8 cellular contexts compared by ENCODE assay signal in genomic region chr1:194295690-194296089, GRCh38.
DNase-seq lines count a peak whose midpoint lies in the region; ATAC-seq, FAIRE-seq and TF ChIP-seq lines count a peak whose summit lies in the region.

No MANE protein-coding gene starts in this region.

- no peaks in the 10 kb centered on the region for H3K9me3 ChIP-seq in CD4-positive, alpha-beta T cell (ENCODE audit: control insufficient read depth, low read length)
- H3K9me3 ChIP-seq in HepG2 (ENCODE audit: low read length), result no peaks in the 10 kb centered on the region

- H3K9me3 Mint-ChIP-seq in CD4-positive, alpha-beta T cell, result no peaks in the 10 kb centered on the region

- no peak overlapping the region for H3K27ac ChIP-seq in CD4-positive, alpha-beta T cell (ENCODE audit: low read depth, low read length)
- H3K27ac ChIP-seq in HepG2 (ENCODE audit: extremely low read length, insufficient read depth, low read length), result no peak overlapping the region

- H3K4me3 ChIP-seq in astrocyte of the cerebellum (ENCODE audit: low read depth, low read length) (no peak overlapping the region), HepG2 (replicated peaks in 1 of 3; ENCODE audit: insufficient read depth in 1 of 3, low read depth in 2 of 3, low read length in 3 of 3) (no peak overlapping the region)

- CTCF ChIA-PET in CD4-positive, alpha-beta T cell (lab: Charles Lee), result interaction anchor here (1.0 kb wide), 1 partner anchor 1111 kb away, joined by 5 read pairs; no protein-coding TSS in a partner anchor
- CTCF ChIA-PET in HepG2 (lab: Yijun Ruan, JAX; ENCODE audit: low intra/inter-chr PET ratio, low total read pairs), result interaction anchor here (0.6 kb wide), 1 partner anchor 889 kb away, joined by 3 read pairs; no protein-coding TSS in a partner anchor

- no peaks in the 10 kb centered on the region for H3K36me3 Mint-ChIP-seq in CD4-positive, alpha-beta T cell (ENCODE audit: low read depth)

- intact Hi-C loops in CD4-positive, alpha-beta T cell (cut with DNase I, micrococcal nuclease), result loop anchor here (1.0 to 10.0 kb wide), 8 partner anchors 889 to 1821 kb away; partner anchors contain the start of gene RGS2 (in 1 of the 2)
- intact Hi-C loops in HepG2 (cut with micrococcal nuclease; ENCODE audit: unreplicated experiment), result loop anchor here (10.0 kb wide), 1 partner anchor 131 kb away; no protein-coding TSS in a partner anchor

- peak in 4 of 10 experiments; percentile 7 to 12 (median 10) for DNase-seq in CD4-positive, alpha-beta T cell
- peak; percentile 64 to 85 for DNase-seq in NCI-H2081 (lab: John Stamatoyannopoulos, UW)
- peak; percentile 26 for DNase-seq in astrocyte of the cerebellum (ENCODE audit: low read depth)
- peak; percentile 15 for DNase-seq in HepG2 (ENCODE audit: low spot score)
- no peak for DNase-seq in G401 (ENCODE audit: low spot score)
- DNase-seq in stimulated activated CD4-positive, alpha-beta T cell treated with anti-CD3 and anti-CD28 coated beads, Interleukin-2, amount 100 ng/mL, for 24 hours, result no peak

- no peaks in the 10 kb centered on the region for H3K36me3 ChIP-seq in HepG2 (replicated peaks in 1 of 2; ENCODE audit: control insufficient read depth in 1 of 2, insufficient read depth in 2 of 2, low read length in 2 of 2)

- no peaks in the 10 kb centered on the region for H3K4me1 ChIP-seq in HepG2 (ENCODE audit: insufficient read depth, low read length)

- no peaks in the 10 kb centered on the region for H3K27me3 ChIP-seq in CD4-positive, alpha-beta T cell (ENCODE audit: control insufficient read depth, insufficient read depth, low read length)
- no peaks in the 10 kb centered on the region for H3K27me3 ChIP-seq in HepG2 (ENCODE audit: control insufficient read depth in 1 of 2, insufficient read depth in 2 of 2, low read length in 2 of 2)

- H3K27me3 Mint-ChIP-seq in CD4-positive, alpha-beta T cell, result no peaks in the 10 kb centered on the region

- TF ChIP-seq CTCF in CD4-positive, alpha-beta T cell (IDR thresholded peaks at IDR 0.05), result peak; percentile 92
- TF ChIP-seq CTCF in astrocyte of the cerebellum (IDR thresholded peaks at IDR 0.05; ENCODE audit: low read depth, low read length, missing control alignments) (peak; percentile 73), HepG2 (CRISPR knock-in tag; IDR thresholded peaks at IDR 0.05) (peak; percentile 45)

- no peaks in the 10 kb centered on the region for H4K20me1 ChIP-seq in HepG2 (ENCODE audit: insufficient read depth, low read length)

- in situ Hi-C loops in astrocyte of the cerebellum (cut with HindIII; ENCODE audit: low sequenced_read_pairs), result loop anchor here (25.0 kb wide), 1 partner anchor 1108 kb away; the partner anchor contains the start of gene B3GALT2
- in situ Hi-C loops in HepG2 (cut with HindIII; ENCODE audit: extremely low pct_ligation_motif_present, low pct_unique_long_range_greater_than_20kb), result no loop called here
- in situ Hi-C loops in G401 (cut with HindIII; ENCODE audit: low sequenced_read_pairs), result no loop called here

- TF ChIP-seq RAD21 in HepG2 (CRISPR knock-in tag; IDR thresholded peaks at IDR 0.05), result no peak

- FAIRE-seq in HepG2 (lab: Jason Lieb, UNC), result no peak

- H3K4me1 Mint-ChIP-seq in CD4-positive, alpha-beta T cell (ENCODE audit: low read depth), result peaks cover 23% of the 10 kb centered on the region

- POLR2A ChIA-PET in CD4-positive, alpha-beta T cell (lab: Charles Lee), result interaction anchor here (0.6 to 0.7 kb wide), 2 partner anchors 8 to 765 kb away, joined by 4 read pairs; no protein-coding TSS in a partner anchor
- POLR2A ChIA-PET in HepG2 (lab: Yijun Ruan, JAX), result no interaction called here

- H3K27ac Mint-ChIP-seq in CD4-positive, alpha-beta T cell, result peak overlapping the region; percentile 13

- H3K4me2 ChIP-seq in HepG2 (ENCODE audit: low read depth, low read length), result no peak overlapping the region

- no TSS peak for BruUV-seq in HepG2 (replicated peaks; lab: Mats Ljungman, UMichigan)

- TF ChIP-seq POLR2A in HepG2 (IDR thresholded peaks at IDR 0.05; ENCODE audit: insufficient read depth in 1 of 2, low read depth in 2 of 2, low read length in 2 of 2), result no peak

- no peak overlapping the region for H2AFZ ChIP-seq in HepG2 (ENCODE audit: low read length)

- no peak overlapping the region for H3K4me3 Mint-ChIP-seq in CD4-positive, alpha-beta T cell

- peak; percentile 99 for ATAC-seq in CD4-positive, alpha-beta T cell (ENCODE audit: poor library complexity)
- ATAC-seq in GM18508 (IDR thresholded peaks at IDR 0.05; ENCODE audit: insufficient read depth, unreplicated experiment) (peak; percentile 82), HG02885 (IDR thresholded peaks at IDR 0.05; ENCODE audit: poor library complexity, unreplicated experiment) (peak; percentile 94), HepG2 (peak; percentile 87)

- 0% methylated on average over 1 of the region's 1 CpG for WGBS in HepG2 (ENCODE audit: low lambda C conversion rate)

- TF ChIP-seq EP300 in HepG2 (IDR thresholded peaks at IDR 0.05; ENCODE audit: low read depth in 2 of 2, low read length in 2 of 2) (no peak), HepG2 (CRISPR knock-in tag; IDR thresholded peaks at IDR 0.05; ENCODE audit: borderline replicate concordance) (no peak)

- no peaks in the 10 kb centered on the region for H3K79me2 ChIP-seq in HepG2 (ENCODE audit: insufficient read depth, low read length)

- H3K9ac ChIP-seq in HepG2 (ENCODE audit: insufficient read depth, low read depth, low read length), result no peak overlapping the region

TF ChIP-seq in HepG2, 621 proteins besides CTCF, POLR2A, EP300 and RAD21:
- TF ChIP-seq STAG1 (CRISPR knock-in tag; IDR thresholded peaks at IDR 0.05) (peak; percentile 64), TAF15 (IDR thresholded peaks at IDR 0.05; ENCODE audit: low read depth, low read length, poor library complexity, severe bottlenecking) (no peak)

Comparison
In these comparisons a context has a peak if more than half of its experiments do, and no peak if none do; other contexts are left out.
1. DNase-seq: peak in NCI-H2081 (2 of 2), astrocyte of the cerebellum (single experiment) and HepG2 (single experiment); none in G401 (single experiment) and stimulated activated CD4-positive, alpha-beta T cell treated with anti-CD3 and anti-CD28 coated beads, Interleukin-2, amount 100 ng/mL, for 24 hours (0 of 2).
2. Peak in every context shown above with its lines, with median percentiles within 50 percentile points of each other: ATAC-seq and CTCF ChIP-seq.